ENCODE assay signal across 12 cellular contexts in genomic region chr6:19988555-19988954, GRCh38.
DNase-seq lines count a peak whose midpoint lies in the region; ATAC-seq and TF ChIP-seq lines count a peak whose summit lies in the region.
"Had no signal": no experiment of that assay in that cellular context is flagged by ENCODE, and none has a peak within 500 bp of the region (broad histone marks: within the 10 kb centered on the region; RNA-seq: fewer than 3 reads in every experiment).

No MANE protein-coding gene starts in this region.

- H3K4me1 ChIP-seq in foreskin keratinocyte: no peaks in the 10 kb centered on the region

- peak; percentile 64 for ATAC-seq in foreskin keratinocyte
- no peak for ATAC-seq in left ventricle myocardium superior

- H3K27me3 ChIP-seq in foreskin keratinocyte: no peaks in the 10 kb centered on the region

- H3K27ac ChIP-seq in foreskin keratinocyte: no peak overlapping the region
- H3K27ac ChIP-seq: dorsolateral prefrontal cortex had no signal

- intact Hi-C loops in left ventricle myocardium superior (cut with micrococcal nuclease): no loop called here

- DNase-seq in ACHN (peak; percentile 25), HPDE6-E6E7 (ENCODE audit: extremely low spot score) (peak; percentile 11), SW480 (ENCODE audit: low spot score) (peak; percentile 17), foreskin keratinocyte (peak in 1 of 2 donors; percentile 36), left ventricle myocardium superior (no peak), UCSD-AML1 (lab: John Stamatoyannopoulos, UW; ENCODE audit: unreplicated experiment) (no peak), activated gamma-delta T cell treated with Interleukin-2 at 50 U/mL for 16 hours (no peak)
- DNase-seq in activated CD4-positive, alpha-beta T cell treated with anti-CD3 and anti-CD28 coated beads for 48 hours: no peak
- DNase-seq: activated CD4-positive, alpha-beta T cell treated with anti-CD3 and anti-CD28 coated beads for 4 hours; activated naive CD4-positive, alpha-beta T cell; dorsolateral prefrontal cortex; NCI-H510A treated with DMSO at 0.1 percent for 48 hours had no signal

- no peak for TF ChIP-seq CTCF in foreskin keratinocyte (conservative IDR thresholded peaks at IDR 0.05)

- in situ Hi-C loops in ACHN (cut with HindIII; ENCODE audit: low pct_ligation_motif_present, low pct_unique_long_range_greater_than_20kb, low sequenced_read_pairs): no loop called here

Comparison
In these comparisons a context has a peak if more than half of its experiments do, and no peak if none do; other contexts are left out.
1. DNase-seq: peak in ACHN (single experiment), HPDE6-E6E7 (single experiment) and SW480 (single experiment); none in activated CD4-positive, alpha-beta T cell treated with anti-CD3 and anti-CD28 coated beads for 48 hours (single experiment), left ventricle myocardium superior (single experiment), UCSD-AML1 (single experiment) and activated gamma-delta T cell treated with Interleukin-2 at 50 U/mL for 16 hours (single experiment).